ENCODE assay signal across 1 cellular context in the genomic region with DNA sequence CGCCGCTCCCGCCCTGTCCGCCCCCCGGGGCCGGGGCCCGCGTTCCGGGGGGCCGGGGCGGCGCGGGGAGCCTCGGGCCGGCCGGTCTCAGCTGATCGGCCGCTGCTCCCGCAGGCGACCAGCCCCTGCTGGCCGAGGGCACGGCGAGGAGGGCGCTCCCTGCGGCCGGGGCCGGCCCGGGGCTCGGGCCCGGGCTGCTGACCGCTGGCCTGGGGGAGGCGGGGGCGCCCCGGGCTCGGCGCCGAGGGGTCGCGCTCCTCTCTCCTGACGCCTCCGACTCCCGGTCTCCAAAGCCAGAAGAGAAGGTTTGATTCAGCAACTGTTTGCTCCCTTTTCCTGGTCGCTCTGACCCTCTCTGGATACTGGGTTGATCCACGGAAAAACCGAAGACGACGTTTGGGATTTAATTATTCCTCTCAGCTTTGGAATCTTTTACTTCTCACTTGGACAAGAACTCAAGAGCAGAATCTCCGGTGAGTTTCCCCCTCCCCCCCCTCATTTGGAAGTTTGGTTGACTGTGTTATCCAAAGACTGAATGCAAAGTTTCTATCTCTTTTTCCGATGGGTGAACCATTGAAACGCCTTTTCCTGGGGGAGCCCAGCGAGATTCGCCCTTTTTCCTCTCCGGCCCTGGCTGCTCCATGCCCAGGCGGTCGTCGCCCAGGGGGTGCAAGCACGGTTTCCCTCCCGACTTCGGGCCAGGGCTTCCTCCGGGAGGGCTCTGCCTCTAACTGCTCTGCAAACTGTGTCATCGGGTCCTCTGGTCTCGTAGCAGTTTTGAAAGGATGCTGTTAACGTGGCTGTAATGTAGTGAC.
TF ChIP-seq lines count a peak whose summit lies in the region.

No MANE protein-coding gene starts in this region.

TF ChIP-seq in K562, 482 proteins besides CTCF, POLR2A, EP300 and RAD21 (continued from another document and continues in another):
- TF ChIP-seq SRSF7 (optimal IDR thresholded peaks at IDR 0.05; ENCODE audit: low read depth, low read length) (no peak), CXXC5 (CRISPR knock-in tag; IDR thresholded peaks at IDR 0.05) (peak; percentile 40), ZNF507 (tag; conservative IDR thresholded peaks at IDR 0.05) (no peak), MEF2D (tag; conservative IDR thresholded peaks at IDR 0.05; ENCODE audit: low read depth) (no peak), PHF8 (IDR thresholded peaks at IDR 0.05; ENCODE audit: borderline replicate concordance, low read length) (peak; percentile 18; the same call in 1 of the 2 replicates), HMG20A (CRISPR knock-in tag; conservative IDR thresholded peaks at IDR 0.05) (no peak), HINFP (tag; conservative IDR thresholded peaks at IDR 0.05; ENCODE audit: low read depth) (no peak), GATAD2B (IDR thresholded peaks at IDR 0.05; ENCODE audit: borderline replicate concordance) (peak; percentile 70; the same call in 1 of the 2 replicates), SIN3B (IDR thresholded peaks at IDR 0.05; ENCODE audit: low read depth) (0 out of 2 replicates have a peak, but pooled peaks have one; percentile 15), TFAM (CRISPR knock-in tag; conservative IDR thresholded peaks at IDR 0.05) (no peak), MBD2 (IDR thresholded peaks at IDR 0.05; ENCODE audit: borderline replicate concordance, low read depth) (no peak), BCOR (IDR thresholded peaks at IDR 0.05) (no peak), SAP30 (IDR thresholded peaks at IDR 0.05; ENCODE audit: borderline replicate concordance, insufficient read depth, low read depth, low read length, poor library complexity, severe bottlenecking) (peak; percentile 57), NRF1 (conservative IDR thresholded peaks at IDR 0.05 in 1 of 2, IDR thresholded peaks at IDR 0.05 in 1 of 2) (no peak), ZBTB1 (CRISPR knock-in tag; IDR thresholded peaks at IDR 0.05; ENCODE audit: borderline replicate concordance, low read depth) (no peak; the same call in 1 of the 2 replicates), PCBP2 (IDR thresholded peaks at IDR 0.05; ENCODE audit: low read depth, low read length, poor library complexity, severe bottlenecking) (no peak), KLF13 (tag; IDR thresholded peaks at IDR 0.05; ENCODE audit: borderline replicate concordance, low read depth) (no peak), ZNF584 (CRISPR knock-in tag; IDR thresholded peaks at IDR 0.05; ENCODE audit: low read depth) (0 out of 2 replicates have a peak, but pooled peaks have one; percentile 44), ZNF696 (CRISPR knock-in tag; conservative IDR thresholded peaks at IDR 0.05) (no peak), HMGN3 (IDR thresholded peaks at IDR 0.05; ENCODE audit: borderline replicate concordance, extremely low read depth, insufficient read length, low read depth, low read length) (peak; percentile 78), ZSCAN32 (CRISPR knock-in tag; IDR thresholded peaks at IDR 0.05) (no peak), FOXO4 (CRISPR knock-in tag; IDR thresholded peaks at IDR 0.05) (no peak), HNRNPK (IDR thresholded peaks at IDR 0.05; ENCODE audit: low read depth, low read length, poor library complexity, severe bottlenecking) (no peak), TEAD4 (IDR thresholded peaks at IDR 0.05; ENCODE audit: low read length) (no peak), TEAD4 (CRISPR knock-in tag; IDR thresholded peaks at IDR 0.05; ENCODE audit: borderline replicate concordance) (no peak), BRD9 (IDR thresholded peaks at IDR 0.05; ENCODE audit: low read depth, partially characterized antibody) (peak; percentile 6), CTBP1 (IDR thresholded peaks at IDR 0.05; ENCODE audit: borderline replicate concordance) (0 out of 2 replicates have a peak, but pooled peaks have one; percentile 4), RNF219 (CRISPR knock-in tag; IDR thresholded peaks at IDR 0.05) (no peak), ZNF282 (CRISPR knock-in tag; IDR thresholded peaks at IDR 0.05) (no peak), HDAC2 (IDR thresholded peaks at IDR 0.05) (no peak)
- TF ChIP-seq, protein P1, sequence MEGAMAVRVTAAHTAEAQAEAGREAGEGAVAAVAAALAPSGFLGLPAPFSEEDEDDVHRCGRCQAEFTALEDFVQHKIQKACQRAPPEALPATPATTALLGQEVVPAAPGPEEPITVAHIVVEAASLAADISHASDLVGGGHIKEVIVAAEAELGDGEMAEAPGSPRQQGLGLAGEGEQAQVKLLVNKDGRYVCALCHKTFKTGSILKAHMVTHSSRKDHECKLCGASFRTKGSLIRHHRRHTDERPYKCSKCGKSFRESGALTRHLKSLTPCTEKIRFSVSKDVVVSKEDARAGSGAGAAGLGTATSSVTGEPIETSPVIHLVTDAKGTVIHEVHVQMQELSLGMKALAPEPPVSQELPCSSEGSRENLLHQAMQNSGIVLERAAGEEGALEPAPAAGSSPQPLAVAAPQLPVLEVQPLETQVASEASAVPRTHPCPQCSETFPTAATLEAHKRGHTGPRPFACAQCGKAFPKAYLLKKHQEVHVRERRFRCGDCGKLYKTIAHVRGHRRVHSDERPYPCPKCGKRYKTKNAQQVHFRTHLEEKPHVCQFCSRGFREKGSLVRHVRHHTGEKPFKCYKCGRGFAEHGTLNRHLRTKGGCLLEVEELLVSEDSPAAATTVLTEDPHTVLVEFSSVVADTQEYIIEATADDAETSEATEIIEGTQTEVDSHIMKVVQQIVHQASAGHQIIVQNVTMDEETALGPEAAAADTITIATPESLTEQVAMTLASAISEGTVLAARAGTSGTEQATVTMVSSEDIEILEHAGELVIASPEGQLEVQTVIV (CRISPR knock-in tag; IDR thresholded peaks at IDR 0.05; ENCODE audit: borderline replicate concordance), result no peak
- TF ChIP-seq, protein P2, sequence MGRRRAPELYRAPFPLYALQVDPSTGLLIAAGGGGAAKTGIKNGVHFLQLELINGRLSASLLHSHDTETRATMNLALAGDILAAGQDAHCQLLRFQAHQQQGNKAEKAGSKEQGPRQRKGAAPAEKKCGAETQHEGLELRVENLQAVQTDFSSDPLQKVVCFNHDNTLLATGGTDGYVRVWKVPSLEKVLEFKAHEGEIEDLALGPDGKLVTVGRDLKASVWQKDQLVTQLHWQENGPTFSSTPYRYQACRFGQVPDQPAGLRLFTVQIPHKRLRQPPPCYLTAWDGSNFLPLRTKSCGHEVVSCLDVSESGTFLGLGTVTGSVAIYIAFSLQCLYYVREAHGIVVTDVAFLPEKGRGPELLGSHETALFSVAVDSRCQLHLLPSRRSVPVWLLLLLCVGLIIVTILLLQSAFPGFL (CRISPR knock-in tag; IDR thresholded peaks at IDR 0.05), result 0 out of 2 replicates have a peak, but pooled peaks have one; percentile 71
- TF ChIP-seq, protein P3, sequence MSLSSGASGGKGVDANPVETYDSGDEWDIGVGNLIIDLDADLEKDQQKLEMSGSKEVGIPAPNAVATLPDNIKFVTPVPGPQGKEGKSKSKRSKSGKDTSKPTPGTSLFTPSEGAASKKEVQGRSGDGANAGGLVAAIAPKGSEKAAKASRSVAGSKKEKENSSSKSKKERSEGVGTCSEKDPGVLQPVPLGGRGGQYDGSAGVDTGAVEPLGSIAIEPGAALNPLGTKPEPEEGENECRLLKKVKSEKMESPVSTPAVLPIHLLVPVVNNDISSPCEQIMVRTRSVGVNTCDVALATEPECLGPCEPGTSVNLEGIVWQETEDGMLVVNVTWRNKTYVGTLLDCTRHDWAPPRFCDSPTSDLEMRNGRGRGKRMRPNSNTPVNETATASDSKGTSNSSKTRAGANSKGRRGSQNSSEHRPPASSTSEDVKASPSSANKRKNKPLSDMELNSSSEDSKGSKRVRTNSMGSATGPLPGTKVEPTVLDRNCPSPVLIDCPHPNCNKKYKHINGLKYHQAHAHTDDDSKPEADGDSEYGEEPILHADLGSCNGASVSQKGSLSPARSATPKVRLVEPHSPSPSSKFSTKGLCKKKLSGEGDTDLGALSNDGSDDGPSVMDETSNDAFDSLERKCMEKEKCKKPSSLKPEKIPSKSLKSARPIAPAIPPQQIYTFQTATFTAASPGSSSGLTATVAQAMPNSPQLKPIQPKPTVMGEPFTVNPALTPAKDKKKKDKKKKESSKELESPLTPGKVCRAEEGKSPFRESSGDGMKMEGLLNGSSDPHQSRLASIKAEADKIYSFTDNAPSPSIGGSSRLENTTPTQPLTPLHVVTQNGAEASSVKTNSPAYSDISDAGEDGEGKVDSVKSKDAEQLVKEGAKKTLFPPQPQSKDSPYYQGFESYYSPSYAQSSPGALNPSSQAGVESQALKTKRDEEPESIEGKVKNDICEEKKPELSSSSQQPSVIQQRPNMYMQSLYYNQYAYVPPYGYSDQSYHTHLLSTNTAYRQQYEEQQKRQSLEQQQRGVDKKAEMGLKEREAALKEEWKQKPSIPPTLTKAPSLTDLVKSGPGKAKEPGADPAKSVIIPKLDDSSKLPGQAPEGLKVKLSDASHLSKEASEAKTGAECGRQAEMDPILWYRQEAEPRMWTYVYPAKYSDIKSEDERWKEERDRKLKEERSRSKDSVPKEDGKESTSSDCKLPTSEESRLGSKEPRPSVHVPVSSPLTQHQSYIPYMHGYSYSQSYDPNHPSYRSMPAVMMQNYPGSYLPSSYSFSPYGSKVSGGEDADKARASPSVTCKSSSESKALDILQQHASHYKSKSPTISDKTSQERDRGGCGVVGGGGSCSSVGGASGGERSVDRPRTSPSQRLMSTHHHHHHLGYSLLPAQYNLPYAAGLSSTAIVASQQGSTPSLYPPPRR (CRISPR knock-in tag; IDR thresholded peaks at IDR 0.05; ENCODE audit: borderline replicate concordance), result no peak
- TF ChIP-seq, protein P4, sequence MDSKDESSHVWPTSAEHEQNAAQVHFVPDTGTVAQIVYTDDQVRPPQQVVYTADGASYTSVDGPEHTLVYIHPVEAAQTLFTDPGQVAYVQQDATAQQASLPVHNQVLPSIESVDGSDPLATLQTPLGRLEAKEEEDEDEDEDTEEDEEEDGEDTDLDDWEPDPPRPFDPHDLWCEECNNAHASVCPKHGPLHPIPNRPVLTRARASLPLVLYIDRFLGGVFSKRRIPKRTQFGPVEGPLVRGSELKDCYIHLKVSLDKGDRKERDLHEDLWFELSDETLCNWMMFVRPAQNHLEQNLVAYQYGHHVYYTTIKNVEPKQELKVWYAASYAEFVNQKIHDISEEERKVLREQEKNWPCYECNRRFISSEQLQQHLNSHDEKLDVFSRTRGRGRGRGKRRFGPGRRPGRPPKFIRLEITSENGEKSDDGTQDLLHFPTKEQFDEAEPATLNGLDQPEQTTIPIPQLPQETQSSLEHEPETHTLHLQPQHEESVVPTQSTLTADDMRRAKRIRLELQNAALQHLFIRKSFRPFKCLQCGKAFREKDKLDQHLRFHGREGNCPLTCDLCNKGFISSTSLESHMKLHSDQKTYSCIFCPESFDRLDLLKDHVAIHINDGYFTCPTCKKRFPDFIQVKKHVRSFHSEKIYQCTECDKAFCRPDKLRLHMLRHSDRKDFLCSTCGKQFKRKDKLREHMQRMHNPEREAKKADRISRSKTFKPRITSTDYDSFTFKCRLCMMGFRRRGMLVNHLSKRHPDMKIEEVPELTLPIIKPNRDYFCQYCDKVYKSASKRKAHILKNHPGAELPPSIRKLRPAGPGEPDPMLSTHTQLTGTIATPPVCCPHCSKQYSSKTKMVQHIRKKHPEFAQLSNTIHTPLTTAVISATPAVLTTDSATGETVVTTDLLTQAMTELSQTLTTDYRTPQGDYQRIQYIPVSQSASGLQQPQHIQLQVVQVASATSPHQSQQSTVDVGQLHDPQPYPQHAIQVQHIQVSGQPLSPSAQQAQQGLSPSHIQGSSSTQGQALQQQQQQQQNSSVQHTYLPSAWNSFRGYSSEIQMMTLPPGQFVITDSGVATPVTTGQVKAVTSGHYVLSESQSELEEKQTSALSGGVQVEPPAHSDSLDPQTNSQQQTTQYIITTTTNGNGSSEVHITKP (IDR thresholded peaks at IDR 0.05; ENCODE audit: partially characterized antibody), result peak; percentile 23
- TF ChIP-seq, protein P5, sequence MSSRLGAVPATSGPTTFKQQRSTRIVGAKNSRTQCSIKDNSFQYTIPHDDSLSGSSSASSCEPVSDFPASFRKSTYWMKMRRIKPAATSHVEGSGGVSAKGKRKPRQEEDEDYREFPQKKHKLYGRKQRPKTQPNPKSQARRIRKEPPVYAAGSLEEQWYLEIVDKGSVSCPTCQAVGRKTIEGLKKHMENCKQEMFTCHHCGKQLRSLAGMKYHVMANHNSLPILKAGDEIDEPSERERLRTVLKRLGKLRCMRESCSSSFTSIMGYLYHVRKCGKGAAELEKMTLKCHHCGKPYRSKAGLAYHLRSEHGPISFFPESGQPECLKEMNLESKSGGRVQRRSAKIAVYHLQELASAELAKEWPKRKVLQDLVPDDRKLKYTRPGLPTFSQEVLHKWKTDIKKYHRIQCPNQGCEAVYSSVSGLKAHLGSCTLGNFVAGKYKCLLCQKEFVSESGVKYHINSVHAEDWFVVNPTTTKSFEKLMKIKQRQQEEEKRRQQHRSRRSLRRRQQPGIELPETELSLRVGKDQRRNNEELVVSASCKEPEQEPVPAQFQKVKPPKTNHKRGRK (tag; IDR thresholded peaks at IDR 0.05), result no peak
